ENCODE assay signal across 16 cellular contexts in genomic region chr4:13415068-13415785, GRCh38.
"Had no signal": no experiment of that assay in that cellular context is flagged by ENCODE, and none has a peak within 500 bp of the region (broad histone marks: within the 10 kb centered on the region; RNA-seq: fewer than 3 reads in every experiment).

No MANE protein-coding gene starts in this region.

- DNase-seq: activated CD4-positive, alpha-beta memory T cell treated with anti-CD3 and anti-CD28 coated beads for 36 hours; activated gamma-delta T cell; activated naive CD8-positive, alpha-beta T cell treated with anti-CD3 and anti-CD28 coated beads, Interleukin-2, amount 10 ng/mL, durations not matched to agents 7 days and 5 days; activated T-cell treated with anti-CD3 and anti-CD28 coated beads, Interleukin-2, amount 50 U/mL, for 4 hours; colonic mucosa; foreskin melanocyte; head of caudate nucleus; retina; small intestine; stimulated activated naive B cell treated with anti-CD40 and anti-IgM and Interleukin-4, amounts not matched to agents 10 μg/mL and 1 μg/mL and 100 μg/mL, for 72 hours; T-helper 9 cell had no signal

- H3K4me3 ChIP-seq: ascending aorta, colonic mucosa, pancreas had no signal

- ATAC-seq: activated T-cell treated with anti-CD3 and anti-CD28 coated beads, Interleukin-2, amount 50 U/mL, for 4 hours; stimulated activated naive B cell treated with anti-CD40 and anti-IgM and Interleukin-4, amounts not matched to agents 10 μg/mL and 1 μg/mL and 100 μg/mL, for 72 hours had no signal

- H3K27ac ChIP-seq: ascending aorta, colonic mucosa, pancreas had no signal

- FAIRE-seq: endothelial cell of umbilical vein, keratinocyte, urothelium cell line had no signal

- H3K9me3 ChIP-seq: ascending aorta, colonic mucosa, pancreas had no signal

- H3K36me3 ChIP-seq: ascending aorta, colonic mucosa, pancreas had no signal

- H3K4me1 ChIP-seq: colonic mucosa had no signal

- H3K27me3 ChIP-seq: ascending aorta, colonic mucosa, pancreas had no signal
